ENCODE assay signal across 1 cellular context in genomic region chr17:69326302-69327059, GRCh38.
A peak's percentile ranks its signal among the peaks of the same experiment; 100 is the strongest.
TF ChIP-seq lines count a peak whose summit lies in the region.

No MANE protein-coding gene starts in this region.

TF ChIP-seq in HepG2, 621 proteins besides CTCF, POLR2A, EP300 and RAD21 (continued from another document and continues in another):
- TF ChIP-seq MEIS1 (CRISPR knock-in tag; IDR thresholded peaks at IDR 0.05; ENCODE audit: borderline replicate concordance) (peak; percentile 96), FOXO1 (CRISPR knock-in tag; IDR thresholded peaks at IDR 0.05) (peak; percentile 17; the same call in 1 of the 2 replicates), ETV6 (CRISPR knock-in tag; conservative IDR thresholded peaks at IDR 0.05) (no peak), USF2 (IDR thresholded peaks at IDR 0.05; ENCODE audit: low read depth, low read length) (no peak), USF2 (CRISPR knock-in tag; IDR thresholded peaks at IDR 0.05; ENCODE audit: borderline replicate concordance) (no peak), ZNF142 (CRISPR knock-in tag; IDR thresholded peaks at IDR 0.05) (0 out of 2 replicates have a peak, but pooled peaks have one; percentile 24), E2F1 (CRISPR knock-in tag; IDR thresholded peaks at IDR 0.05) (no peak), UBTF (CRISPR knock-in tag; IDR thresholded peaks at IDR 0.05) (peak; percentile 84), ZNF274 (CRISPR knock-in tag; IDR thresholded peaks at IDR 0.05) (0 out of 2 replicates have a peak, but pooled peaks have one; percentile 19), FOSL2 (CRISPR knock-in tag; IDR thresholded peaks at IDR 0.05) (peak; percentile 24; the same call in 1 of the 2 replicates), NR2F6 (IDR thresholded peaks at IDR 0.05) (0 out of 2 replicates have a peak, but pooled peaks have one; percentile 5), NR2F6 (CRISPR knock-in tag; IDR thresholded peaks at IDR 0.05) (no peak), IRX3 (CRISPR knock-in tag; IDR thresholded peaks at IDR 0.05; ENCODE audit: borderline replicate concordance, low read depth) (peak; percentile 75; the same call in 1 of the 2 replicates), ZBTB26 (CRISPR knock-in tag; IDR thresholded peaks at IDR 0.05; ENCODE audit: borderline replicate concordance) (0 out of 2 replicates have a peak, but pooled peaks have one; percentile 29), IRF2 (CRISPR knock-in tag; IDR thresholded peaks at IDR 0.05) (no peak; the same call in 1 of the 2 replicates), RFX5 (IDR thresholded peaks at IDR 0.05; ENCODE audit: low read depth, low read length) (no peak), ZNF574 (CRISPR knock-in tag; IDR thresholded peaks at IDR 0.05) (peak; percentile 75; the same call in 1 of the 2 replicates), GPN1 (CRISPR knock-in tag; IDR thresholded peaks at IDR 0.05; ENCODE audit: borderline replicate concordance) (0 out of 2 replicates have a peak, but pooled peaks have one; percentile 30), ZNF362 (CRISPR knock-in tag; IDR thresholded peaks at IDR 0.05; ENCODE audit: borderline replicate concordance) (0 out of 2 replicates have a peak, but pooled peaks have one; percentile 10), HNF4G (IDR thresholded peaks at IDR 0.05; ENCODE audit: borderline replicate concordance, low read depth, low read length) (no peak), HNF4G (CRISPR knock-in tag; IDR thresholded peaks at IDR 0.05; ENCODE audit: borderline replicate concordance, low read depth) (no peak), HINFP (CRISPR knock-in tag; IDR thresholded peaks at IDR 0.05; ENCODE audit: low read depth) (peak; percentile 2; the same call in 1 of the 2 replicates), SSRP1 (CRISPR knock-in tag; IDR thresholded peaks at IDR 0.05) (no peak), REL (CRISPR knock-in tag; conservative IDR thresholded peaks at IDR 0.05) (0 out of 2 replicates have a peak, but pooled peaks have one; percentile 59), HNRNPLL (IDR thresholded peaks at IDR 0.05; ENCODE audit: low read depth, low read length, poor library complexity, severe bottlenecking) (no peak), HOXD1 (CRISPR knock-in tag; IDR thresholded peaks at IDR 0.05) (no peak), HIC2 (CRISPR knock-in tag; IDR thresholded peaks at IDR 0.05; ENCODE audit: low read depth) (no peak), IRF9 (CRISPR knock-in tag; IDR thresholded peaks at IDR 0.05; ENCODE audit: borderline replicate concordance) (no peak), ZNF691 (CRISPR knock-in tag; IDR thresholded peaks at IDR 0.05; ENCODE audit: borderline replicate concordance, low read depth) (0 out of 2 replicates have a peak, but pooled peaks have one; percentile 38), ZBTB7B (CRISPR knock-in tag; IDR thresholded peaks at IDR 0.05) (peak; percentile 73), ZNF761 (CRISPR knock-in tag; conservative IDR thresholded peaks at IDR 0.05) (peak; percentile 77; the same call in 1 of the 2 replicates)
